In the genomic region with DNA sequence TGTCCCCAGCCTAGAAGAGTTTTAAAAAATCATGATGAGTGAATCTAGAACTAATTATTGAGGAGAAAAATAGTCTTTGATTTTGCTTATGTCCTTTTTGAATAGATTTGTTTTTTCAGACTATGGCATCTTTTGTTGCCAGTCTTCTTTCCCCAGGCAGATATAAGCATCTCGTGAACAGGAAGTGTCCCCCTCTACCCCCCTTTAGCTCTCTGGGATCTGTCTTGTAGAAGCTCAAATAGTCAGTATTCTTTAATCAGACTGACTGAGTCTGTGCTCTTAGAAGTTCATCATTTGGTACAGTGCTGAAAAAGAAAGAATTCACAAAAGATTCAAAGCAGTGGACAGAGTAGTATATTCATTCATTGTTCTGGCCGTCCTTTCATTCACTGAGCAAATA, we compare ENCODE assay signal across 10 cellular contexts.
"Had no signal": no experiment of that assay in that cellular context is flagged by ENCODE, and none has a peak within 500 bp of the region (broad histone marks: within the 10 kb centered on the region; RNA-seq: fewer than 3 reads in every experiment).

No MANE protein-coding gene starts in this region.

- DNase-seq: GM23248, GOT3, H7, HFFc6, KBM-7 had no signal

- H3K4me3 Mint-ChIP-seq: HFFc6 had no signal

- H3K9ac ChIP-seq: GM23248 had no signal

- H3K4me3 ChIP-seq: GM23248, HAP-1 had no signal

- H3K27me3 Mint-ChIP-seq: IgD-negative memory B cell had no signal

- H3K27ac Mint-ChIP-seq: HFFc6, IgD-negative memory B cell had no signal

- H2AFZ ChIP-seq: GM23248 had no signal

- H3K9me3 ChIP-seq: HAP-1 had no signal

- H3K36me3 ChIP-seq: HAP-1 had no signal

- H3K9me3 Mint-ChIP-seq: HFFc6, IgD-negative memory B cell had no signal

- H3K27ac ChIP-seq: GM23248, HL-60 had no signal

- ATAC-seq: HCT116, HepG2 had no signal

- H3K4me1 ChIP-seq: HAP-1 had no signal
